Comparison of ENCODE assay signal across 8 cellular contexts in the genomic region with DNA sequence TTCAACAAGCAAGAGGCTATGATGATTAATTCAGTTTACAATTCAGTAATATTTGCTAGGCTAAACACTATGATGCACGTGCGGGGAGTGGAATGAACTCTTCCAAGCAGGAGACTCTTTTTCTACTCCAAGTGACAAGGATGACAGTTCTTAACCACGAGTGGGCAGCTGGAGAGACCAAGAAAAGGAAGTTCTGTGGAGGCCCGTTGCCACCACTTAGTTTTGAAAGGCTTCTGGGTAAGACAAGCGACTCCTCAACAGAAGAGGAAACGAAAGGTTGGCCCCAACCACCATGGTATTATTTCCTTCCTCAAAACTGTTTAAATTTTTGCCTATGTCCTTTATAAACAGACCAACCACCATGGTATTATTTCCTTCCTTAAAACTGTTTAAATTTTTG. TPM values are rescaled to one million over a fixed set of nuclear protein-coding genes. Genes with fewer than 3 reads are reported as not detected.
DNase-seq lines count a peak whose midpoint lies in the region; ATAC-seq, FAIRE-seq and TF ChIP-seq lines count a peak whose summit lies in the region.

No MANE protein-coding gene starts in this region.

- peak in 1 of 2 donors; percentile 47 for ATAC-seq in upper lobe of left lung (ENCODE audit: low FRiP score in 2 of 2)

- CTCF ChIA-PET in endothelial cell of umbilical vein (lab: Charles Lee), result no interaction called here

- FAIRE-seq in endothelial cell of umbilical vein (lab: Jason Lieb, UNC), result peak; percentile 55

- H3K9me3 ChIP-seq in OCI-LY1 (ENCODE audit: low read length) (no peaks in the 10 kb centered on the region), endothelial cell of umbilical vein (replicated peaks; ENCODE audit: control insufficient read depth, insufficient read depth, low read length) (no peaks in the 10 kb centered on the region), upper lobe of left lung (no peaks in the 10 kb centered on the region)

- no peak for TF ChIP-seq EP300 in upper lobe of left lung (IDR thresholded peaks at IDR 0.05)

- TF ChIP-seq CTCF in OCI-LY1 (IDR thresholded peaks at IDR 0.05; ENCODE audit: low read length), result no peak
- TF ChIP-seq CTCF in endothelial cell of umbilical vein (IDR thresholded peaks at IDR 0.05; ENCODE audit: extremely low read depth in 1 of 2, insufficient read depth in 1 of 2, low read depth in 1 of 2, low read length in 2 of 2), result no peak
- no peak for TF ChIP-seq CTCF in upper lobe of left lung (IDR thresholded peaks at IDR 0.05)

- no peaks in the 10 kb centered on the region for H3K9me1 ChIP-seq in endothelial cell of umbilical vein (replicated peaks; ENCODE audit: control insufficient read depth, extremely low read depth, insufficient read depth, low read length)

- peak overlapping the region; percentile 91 for H3K9ac ChIP-seq in OCI-LY1 (ENCODE audit: low read length)
- no peak overlapping the region for H3K9ac ChIP-seq in endothelial cell of umbilical vein (replicated peaks; ENCODE audit: extremely low read depth, insufficient read depth, low read length)

- POLR2A ChIA-PET in endothelial cell of umbilical vein (lab: Charles Lee), result no interaction called here

- 18 to 44% methylated on average over 6 of the region's 6 CpGs for WGBS in upper lobe of left lung, 2 donors

- H3K4me3 ChIP-seq in OCI-LY1 (ENCODE audit: low read depth, low read length, poor library complexity, severe bottlenecking), result peak overlapping the region; percentile 82
- no peak overlapping the region for H3K4me3 ChIP-seq in endothelial cell of umbilical vein (replicated peaks in 1 of 3; ENCODE audit: insufficient read depth in 1 of 3, low read depth in 1 of 3, low read length in 3 of 3)
- H3K4me3 ChIP-seq in upper lobe of left lung, result peak overlapping the region in 1 of 4 donors; percentile 82

- intact Hi-C loops in endothelial cell of umbilical vein (cut with micrococcal nuclease), result no loop called here

- no peaks in the 10 kb centered on the region for H3K9me2 ChIP-seq in OCI-LY1 (ENCODE audit: low read depth, low read length)

- TF ChIP-seq POLR2A in endothelial cell of umbilical vein (IDR thresholded peaks at IDR 0.05; ENCODE audit: low read depth, low read length) (no peak), upper lobe of left lung (IDR thresholded peaks at IDR 0.05) (no peak)

- no TSS peak for BruUV-seq in endothelial cell of umbilical vein (replicated peaks; lab: Mats Ljungman, UMichigan)

- peak; percentile 9 to 21 for DNase-seq in stimulated activated CD4-positive, alpha-beta T cell treated with anti-CD3 and anti-CD28 coated beads, Interleukin-2, amount 100 ng/mL, for 24 hours
- DNase-seq in stimulated activated CD4-positive, alpha-beta T cell treated with anti-CD3 and anti-CD28 coated beads, Interleukin-4, amount 100 ng/mL, for 4 hours, result no peak
- DNase-seq in endothelial cell of umbilical vein (ENCODE audit: low read depth, low spot score) (no peak), upper lobe of left lung (peak in 1 of 2 donors; percentile 79), cortex of kidney (lab: John Stamatoyannopoulos, UW) (no peak), AG08396 (ENCODE audit: low spot score) (no peak)
- DNase-seq in central memory CD4-positive, alpha-beta T cell, result no peak

- dilution Hi-C loops in endothelial cell of umbilical vein (cut with MboI; ENCODE audit: extremely low pct_ligation_motif_present, low sequenced_read_pairs), result no loop called here

- H3K79me2 ChIP-seq in OCI-LY1 (ENCODE audit: insufficient read depth, low read length), result peaks cover 66% of the 10 kb centered on the region
- peaks cover 61% of the 10 kb centered on the region for H3K79me2 ChIP-seq in endothelial cell of umbilical vein (ENCODE audit: control insufficient read depth, insufficient read depth, low read length)

- peaks cover 6% of the 10 kb centered on the region; the same call in 1 of the 2 replicates for H3F3A ChIP-seq in OCI-LY1 (ENCODE audit: insufficient read depth, low read length)

- H3K36me3 ChIP-seq in OCI-LY1 (ENCODE audit: insufficient read depth, low read length), result peaks cover 64% of the 10 kb centered on the region
- H3K36me3 ChIP-seq in endothelial cell of umbilical vein (ENCODE audit: control insufficient read depth in 2 of 2, extremely low read depth in 1 of 2, insufficient read depth in 2 of 2, low read length in 2 of 2), result peaks cover 2% of the 10 kb centered on the region in 2 experiments
- H3K36me3 ChIP-seq in upper lobe of left lung, result peaks cover 0 to 22% (median 8%) of the 10 kb centered on the region in 4 donors

- H4K20me1 ChIP-seq in OCI-LY1 (ENCODE audit: insufficient read depth, low read length) (no peaks in the 10 kb centered on the region), endothelial cell of umbilical vein (replicated peaks; ENCODE audit: control insufficient read depth, extremely low read depth, insufficient read depth, low read length) (no peaks in the 10 kb centered on the region)

- peak overlapping the region; percentile 94 for H3K27ac ChIP-seq in OCI-LY1 (ENCODE audit: low read depth, low read length, poor library complexity, severe bottlenecking)
- H3K27ac ChIP-seq in endothelial cell of umbilical vein (ENCODE audit: insufficient read depth, low read depth, low read length), result no peak overlapping the region
- peak overlapping the region; percentile 79 to 96 (median 94) for H3K27ac ChIP-seq in upper lobe of left lung

- no peak overlapping the region for H2AFZ ChIP-seq in OCI-LY1 (ENCODE audit: low read length)
- no peak overlapping the region for H2AFZ ChIP-seq in endothelial cell of umbilical vein (ENCODE audit: low read depth, low read length)

- H3K27me3 ChIP-seq in OCI-LY1 (ENCODE audit: insufficient read depth, low read length) (no peaks in the 10 kb centered on the region), endothelial cell of umbilical vein (ENCODE audit: control insufficient read depth in 2 of 2, insufficient read depth in 2 of 2, low read length in 2 of 2) (no peaks in the 10 kb centered on the region), upper lobe of left lung (no peaks in the 10 kb centered on the region)

- H3K4me2 ChIP-seq in OCI-LY1 (ENCODE audit: low read length), result peak overlapping the region; percentile 96
- no peak overlapping the region for H3K4me2 ChIP-seq in endothelial cell of umbilical vein (ENCODE audit: insufficient read depth, low read length)

- H3K4me1 ChIP-seq in OCI-LY1 (ENCODE audit: insufficient read depth, low read length, severe bottlenecking) (peaks cover 58% of the 10 kb centered on the region), endothelial cell of umbilical vein (ENCODE audit: control insufficient read depth, extremely low read depth, insufficient read depth, low read length) (peaks cover 15% of the 10 kb centered on the region), upper lobe of left lung (peaks cover 32 to 66% (median 46%) of the 10 kb centered on the region in 4 donors)

TF ChIP-seq in endothelial cell of umbilical vein, 7 proteins besides CTCF, POLR2A, EP300 and RAD21:
- TF ChIP-seq MYC (IDR thresholded peaks at IDR 0.05; ENCODE audit: low read depth, low read length) (no peak), FOS (IDR thresholded peaks at IDR 0.05; ENCODE audit: borderline replicate concordance, insufficient read depth, low read length) (no peak), POLR2AphosphoS5 (IDR thresholded peaks at IDR 0.05; ENCODE audit: insufficient read depth, low read depth, low read length) (no peak), JUN (IDR thresholded peaks at IDR 0.05; ENCODE audit: borderline replicate concordance, insufficient read depth, insufficient read length, low read depth) (no peak), EZH2 (IDR thresholded peaks at IDR 0.05; ENCODE audit: borderline replicate concordance, low read depth, low read length, severe bottlenecking) (no peak), GATA2 (IDR thresholded peaks at IDR 0.05; ENCODE audit: insufficient read depth, insufficient read length, low read depth, low read length) (no peak)
- TF ChIP-seq, protein P1, sequence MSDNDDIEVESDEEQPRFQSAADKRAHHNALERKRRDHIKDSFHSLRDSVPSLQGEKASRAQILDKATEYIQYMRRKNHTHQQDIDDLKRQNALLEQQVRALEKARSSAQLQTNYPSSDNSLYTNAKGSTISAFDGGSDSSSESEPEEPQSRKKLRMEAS (IDR thresholded peaks at IDR 0.05; ENCODE audit: insufficient read depth, insufficient read length), result no peak

RNA-seq across cellular contexts. Expression of gene DCAF12, which starts 2.8 kb away (rescaled TPM):
- total RNA-seq in endothelial cell of umbilical vein (28.2 and 28.4 TPM in 2 replicates), upper lobe of left lung (10 to 100 TPM; 17.8 to 41.0 (median 34.0) TPM)
- polyA plus RNA-seq in endothelial cell of umbilical vein, result 26.0 and 26.2 TPM in 2 replicates
- 23.5 and 24.4 TPM in 2 replicates for polyA plus RNA-seq in endothelial cell of umbilical vein (2011; cell fraction: cytosol; rRNA removed)
- polyA plus RNA-seq in endothelial cell of umbilical vein (2011; cell fraction: nucleus; rRNA removed), result 21.5 and 23.9 TPM in 2 replicates
- polyA plus RNA-seq in endothelial cell of umbilical vein (2012), result 16.7 and 20.6 TPM in 2 replicates
- 84.1 and 100 TPM in 2 replicates for polyA minus RNA-seq in endothelial cell of umbilical vein
- 32.8 TPM for polyA minus RNA-seq in endothelial cell of umbilical vein (2011; cell fraction: cytosol; rRNA and poly(A)+ RNA removed)
- 16.4 and 24.3 TPM in 2 replicates for polyA minus RNA-seq in endothelial cell of umbilical vein (2011; cell fraction: nucleus; rRNA and poly(A)+ RNA removed)

RNA-seq across cellular contexts. Expression of gene UBAP1, which starts 55.2 kb away (rescaled TPM):
- 38.0 and 38.8 TPM in 2 replicates for total RNA-seq in endothelial cell of umbilical vein
- polyA plus RNA-seq in endothelial cell of umbilical vein, result 38.8 and 41.5 TPM in 2 replicates
- polyA plus RNA-seq in endothelial cell of umbilical vein (2011; cell fraction: cytosol; rRNA removed), result 45.6 and 49.3 TPM in 2 replicates
- polyA plus RNA-seq in endothelial cell of umbilical vein (2011; cell fraction: nucleus; rRNA removed), result 31.2 and 31.4 TPM in 2 replicates
- 37.0 and 41.4 TPM in 2 replicates for polyA plus RNA-seq in endothelial cell of umbilical vein (2012)
- 50.8 and 51.1 TPM in 2 replicates for polyA minus RNA-seq in endothelial cell of umbilical vein
- polyA minus RNA-seq in endothelial cell of umbilical vein (2011; cell fraction: cytosol; rRNA and poly(A)+ RNA removed), result 41.0 TPM
- 13.4 and 22.6 TPM in 2 replicates for polyA minus RNA-seq in endothelial cell of umbilical vein (2011; cell fraction: nucleus; rRNA and poly(A)+ RNA removed)
- 10 to 100 TPM; 37.7 to 62.2 (median 48.1) TPM for total RNA-seq in upper lobe of left lung

Comparison
In these comparisons a context has a peak if more than half of its experiments do, and no peak if none do; other contexts are left out.
1. DNase-seq: peak in stimulated activated CD4-positive, alpha-beta T cell treated with anti-CD3 and anti-CD28 coated beads, Interleukin-2, amount 100 ng/mL, for 24 hours (2 of 2); none in stimulated activated CD4-positive, alpha-beta T cell treated with anti-CD3 and anti-CD28 coated beads, Interleukin-4, amount 100 ng/mL, for 4 hours (0 of 2), endothelial cell of umbilical vein (single experiment), cortex of kidney (single experiment), AG08396 (single experiment) and central memory CD4-positive, alpha-beta T cell (single experiment).